ENCODE assay signal across 8 cellular contexts in the genomic region with DNA sequence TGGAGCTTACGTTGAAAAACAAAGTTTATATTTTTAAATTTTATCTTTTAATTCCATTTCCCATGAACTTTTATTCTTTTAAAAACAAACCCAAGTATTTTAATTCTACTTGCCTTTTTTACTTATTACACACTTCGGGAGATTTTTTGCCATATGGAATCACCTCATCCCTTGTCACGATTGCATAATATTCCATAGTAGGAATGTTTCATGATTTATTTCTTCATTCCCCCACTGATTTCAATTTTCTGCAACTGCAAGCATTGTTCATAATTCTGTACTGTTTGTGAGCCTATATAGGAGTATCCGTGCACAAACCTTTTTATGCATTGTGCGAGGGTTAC.
A peak's percentile ranks its signal among the peaks of the same experiment; 100 is the strongest.
DNase-seq lines count a peak whose midpoint lies in the region; ATAC-seq lines count a peak whose summit lies in the region.

No MANE protein-coding gene starts in this region.

- peak overlapping the region; percentile 88 for H3K27ac Mint-ChIP-seq in stimulated activated naive CD8-positive, alpha-beta T cell treated with anti-CD3 and anti-CD28 coated beads, Interleukin-15, Interleukin-2, amounts not matched to agents 100 ng/mL and 50 ng/mL, for 24 hours

- peak overlapping the region; percentile 92 for H3K27ac ChIP-seq in caudate nucleus (ENCODE audit: low read depth, low read length)

- no peaks in the 10 kb centered on the region for H3K27me3 Mint-ChIP-seq in stimulated activated naive CD8-positive, alpha-beta T cell treated with anti-CD3 and anti-CD28 coated beads, Interleukin-15, Interleukin-2, amounts not matched to agents 100 ng/mL and 50 ng/mL, for 24 hours

- H3K9me3 Mint-ChIP-seq in stimulated activated naive CD8-positive, alpha-beta T cell treated with anti-CD3 and anti-CD28 coated beads, Interleukin-15, Interleukin-2, amounts not matched to agents 100 ng/mL and 50 ng/mL, for 24 hours, result peaks cover 2% of the 10 kb centered on the region

- H3K4me1 ChIP-seq in mucosa of stomach (ENCODE audit: control insufficient read depth, insufficient read depth, low read length), result peaks cover 11% of the 10 kb centered on the region

- H3K4me3 ChIP-seq in mucosa of stomach (ENCODE audit: low read length), result no peak overlapping the region

- H3K9me3 ChIP-seq in mucosa of stomach (ENCODE audit: control insufficient read depth, low read length), result no peaks in the 10 kb centered on the region

- peak overlapping the region; percentile 42 for H3K9ac ChIP-seq in mucosa of stomach (ENCODE audit: low read length)

- DNase-seq in stimulated activated naive CD8-positive, alpha-beta T cell treated with anti-CD3 and anti-CD28 coated beads, Interleukin-15, Interleukin-2, amounts not matched to agents 100 U/mL and 50 U/mL, for 24 hours, result no peak
- DNase-seq in caudate nucleus (lab: John Stamatoyannopoulos, UW), result no peak
- DNase-seq in iPS-NIHi7 (ENCODE audit: extremely low spot score), result no peak
- no peak for DNase-seq in activated gamma-delta T cell treated with Interleukin-2 at 50 U/mL for 16 hours
- DNase-seq in COLO829 (ENCODE audit: low spot score), result no peak

- H3K36me3 ChIP-seq in mucosa of stomach (ENCODE audit: control insufficient read depth, insufficient read depth, low read length), result no peaks in the 10 kb centered on the region

- ATAC-seq in stimulated activated naive CD8-positive, alpha-beta T cell treated with anti-CD3 and anti-CD28 coated beads, Interleukin-15, Interleukin-2, amounts not matched to agents 100 U/mL and 50 U/mL, for 24 hours, result no peak
- no peak for ATAC-seq in GM21723 (IDR thresholded peaks at IDR 0.05; ENCODE audit: unreplicated experiment)

- peaks cover 44% of the 10 kb centered on the region for H3K4me1 Mint-ChIP-seq in stimulated activated naive CD8-positive, alpha-beta T cell treated with anti-CD3 and anti-CD28 coated beads, Interleukin-15, Interleukin-2, amounts not matched to agents 100 ng/mL and 50 ng/mL, for 24 hours (ENCODE audit: low read depth)

- H3K36me3 Mint-ChIP-seq in stimulated activated naive CD8-positive, alpha-beta T cell treated with anti-CD3 and anti-CD28 coated beads, Interleukin-15, Interleukin-2, amounts not matched to agents 100 ng/mL and 50 ng/mL, for 24 hours (ENCODE audit: low read depth), result peaks cover 6% of the 10 kb centered on the region

- H3K4me3 Mint-ChIP-seq in stimulated activated naive CD8-positive, alpha-beta T cell treated with anti-CD3 and anti-CD28 coated beads, Interleukin-15, Interleukin-2, amounts not matched to agents 100 ng/mL and 50 ng/mL, for 24 hours, result peak overlapping the region; percentile 94

- H3K27me3 ChIP-seq in mucosa of stomach (ENCODE audit: control insufficient read depth, insufficient read depth, low read length), result no peaks in the 10 kb centered on the region
